In genomic region chr17:31715436-31715835, GRCh38 we compare ENCODE assay signal across 1 cellular context.
TF ChIP-seq lines count a peak whose summit lies in the region.

No MANE protein-coding gene starts in this region.

TF ChIP-seq in IMR-90, 13 proteins besides CTCF, POLR2A, EP300 and RAD21:
- no peak for TF ChIP-seq RFX5 (IDR thresholded peaks at IDR 0.05; ENCODE audit: low read depth, low read length)
- no peak for TF ChIP-seq MXI1 (IDR thresholded peaks at IDR 0.05; ENCODE audit: borderline replicate concordance, low read depth, low read length)
- no peak for TF ChIP-seq CHD1 (IDR thresholded peaks at IDR 0.05; ENCODE audit: low read depth, low read length)
- no peak for TF ChIP-seq CEBPB (IDR thresholded peaks at IDR 0.05; ENCODE audit: low read depth, low read length)
- no peak for TF ChIP-seq MAZ (IDR thresholded peaks at IDR 0.05; ENCODE audit: borderline replicate concordance, low read depth, low read length)
- TF ChIP-seq BHLHE40 (IDR thresholded peaks at IDR 0.05; ENCODE audit: low read depth, low read length): no peak
- no peak for TF ChIP-seq SMC3 (IDR thresholded peaks at IDR 0.05; ENCODE audit: low read depth, low read length)
- TF ChIP-seq NFE2L2 (IDR thresholded peaks at IDR 0.05; ENCODE audit: low read depth, low read length): no peak
- no peak for TF ChIP-seq ELK1 (IDR thresholded peaks at IDR 0.05; ENCODE audit: borderline replicate concordance, low read depth, low read length)
